In the genomic region with DNA sequence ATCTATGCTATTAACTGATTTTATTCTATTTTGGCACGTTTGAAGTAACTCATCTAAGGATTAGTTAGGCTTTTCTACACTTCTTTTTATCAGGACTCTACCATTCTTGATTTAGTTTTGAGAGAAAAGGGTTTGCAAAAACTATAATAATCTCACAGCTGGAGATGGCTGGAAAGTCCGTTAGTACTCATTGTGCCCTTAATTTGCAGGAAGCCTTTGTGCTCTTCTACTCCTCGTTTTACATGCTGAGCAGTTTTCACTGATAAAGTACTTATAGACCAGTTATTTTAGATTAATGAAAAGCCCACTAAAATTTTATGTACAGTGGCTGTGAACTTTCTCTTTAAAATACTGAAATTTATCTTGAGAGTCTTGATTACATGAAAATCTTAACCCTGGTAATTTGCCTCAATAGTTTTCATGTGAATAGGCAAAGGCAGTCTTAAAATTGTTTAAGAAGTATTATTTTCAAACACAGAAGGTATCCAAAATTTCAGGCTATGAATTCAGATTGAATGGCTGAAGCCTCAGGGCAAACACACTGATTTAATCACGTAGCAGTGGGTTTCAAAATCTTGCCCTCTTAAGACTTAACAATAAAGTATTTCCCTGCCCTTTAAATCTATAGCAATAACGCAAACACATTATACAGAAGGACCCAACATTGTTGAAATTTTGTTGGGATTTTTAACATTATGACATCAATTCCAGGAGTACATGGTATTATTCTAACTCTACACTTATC, we compare ENCODE assay signal across 15 cellular contexts.
DNase-seq lines count a peak whose midpoint lies in the region; ATAC-seq and TF ChIP-seq lines count a peak whose summit lies in the region.
"Had no signal": no experiment of that assay in that cellular context is flagged by ENCODE, and none has a peak within 500 bp of the region (broad histone marks: within the 10 kb centered on the region; RNA-seq: fewer than 3 reads in every experiment).

No MANE protein-coding gene starts in this region.

- no peak for ATAC-seq in GM21786 (IDR thresholded peaks at IDR 0.05; ENCODE audit: unreplicated experiment)

- no peak for TF ChIP-seq CTCF in KMS-11 (conservative IDR thresholded peaks at IDR 0.05; ENCODE audit: low read depth, low read length)

- H3K4me2 ChIP-seq in KMS-11, result peak overlapping the region; percentile 7; the same call in 1 of the 2 replicates

- no peaks in the 10 kb centered on the region for H3K27me3 ChIP-seq in KMS-11 (ENCODE audit: insufficient read depth, low read depth)
- H3K27me3 ChIP-seq: breast epithelium, stomach had no signal

- no peak overlapping the region for H3K9ac ChIP-seq in KMS-11

- DNase-seq in NCI-H748 (lab: John Stamatoyannopoulos, UW; ENCODE audit: unreplicated experiment) (peak; percentile 39), NCI-H748 treated with DMSO at 0.1 percent for 48 hours (lab: John Stamatoyannopoulos, UW) (no peak), fibroblast of gingiva (ENCODE audit: low read depth) (peak; percentile 54), retina (peak; percentile 45), epidermal melanocyte (ENCODE audit: insufficient read length, low spot score) (no peak)
- DNase-seq in activated T-cell treated with anti-CD3 and anti-CD28 coated beads, Interleukin-2, amount 50 U/mL, for 1 hour, result no peak
- DNase-seq: activated CD8-positive, alpha-beta memory T cell treated with anti-CD3 and anti-CD28 coated beads for 24 hours; Caco-2; head of caudate nucleus; kidney glomerular epithelial cell; SHP77 treated with DMSO at 0.1 percent for 48 hours; stomach had no signal

- no peak overlapping the region for H3K27ac ChIP-seq in KMS-11
- H3K27ac ChIP-seq: breast epithelium had no signal

- no peaks in the 10 kb centered on the region for H4K20me1 ChIP-seq in KMS-11 (ENCODE audit: insufficient read depth)

- H3K4me3 ChIP-seq in KMS-11 (IDR thresholded peaks at IDR 0.05; ENCODE audit: insufficient read depth, low read depth, low read length), result no peak overlapping the region

- peaks cover 62% of the 10 kb centered on the region for H3K4me1 ChIP-seq in KMS-11 (ENCODE audit: low read depth, poor library complexity, severe bottlenecking)
- H3K4me1 ChIP-seq: breast epithelium had no signal

- H3K79me2 ChIP-seq in KMS-11 (ENCODE audit: insufficient read depth, low read depth), result no peaks in the 10 kb centered on the region

- no peak overlapping the region for H2AFZ ChIP-seq in KMS-11 (ENCODE audit: low read depth)

- no peaks in the 10 kb centered on the region for H3K36me3 ChIP-seq in KMS-11 (ENCODE audit: insufficient read depth)
- H3K36me3 ChIP-seq: breast epithelium, stomach had no signal

Comparison
In these comparisons a context has a peak if more than half of its experiments do, and no peak if none do; other contexts are left out.
1. DNase-seq: peak in NCI-H748 (single experiment), fibroblast of gingiva (single experiment) and retina (single experiment); none in NCI-H748 treated with DMSO at 0.1 percent for 48 hours (single experiment), activated T-cell treated with anti-CD3 and anti-CD28 coated beads, Interleukin-2, amount 50 U/mL, for 1 hour (single experiment) and epidermal melanocyte (single experiment).